Comparison of ENCODE assay signal across 13 cellular contexts in genomic region chr3:119350114-119350513, GRCh38. TPM values are rescaled to one million over a fixed set of nuclear protein-coding genes. Genes with fewer than 3 reads are reported as not detected.
A peak's percentile ranks its signal among the peaks of the same experiment; 100 is the strongest.
DNase-seq lines count a peak whose midpoint lies in the region; ATAC-seq and TF ChIP-seq lines count a peak whose summit lies in the region.
"Had no signal": no experiment of that assay in that cellular context is flagged by ENCODE, and none has a peak within 500 bp of the region (broad histone marks: within the 10 kb centered on the region; RNA-seq: fewer than 3 reads in every experiment).

No MANE protein-coding gene starts in this region.

- peak overlapping the region; percentile 35 for H3K27ac ChIP-seq in SJCRH30
- peak overlapping the region in 3 of 4 donors; percentile 21 to 38 (median 27) for H3K27ac ChIP-seq in transverse colon
- H3K27ac ChIP-seq: tibial artery had no signal

- no peak for TF ChIP-seq POLR2A in transverse colon (IDR thresholded peaks at IDR 0.05)

- ATAC-seq in memory B cell (ENCODE audit: low read depth) (no peak), HG03521 (IDR thresholded peaks at IDR 0.05; ENCODE audit: unreplicated experiment) (no peak)
- ATAC-seq: activated T-helper 17 cell treated with anti-CD3 and anti-CD28 coated beads, Interleukin-2, amount 50 U/mL, for 72 hours had no signal

- intact Hi-C loops in transverse colon (cut with DNase I; ENCODE audit: low total_unique reads), result no loop called here

- in situ Hi-C loops in transverse colon (cut with MboI; ENCODE audit: low pct_ligation_motif_present in 1 of 4, low pct_unique_long_range_greater_than_20kb in 1 of 4, low sequenced_read_pairs in 3 of 4), result loop anchor here in 1 of 4 donors (25.0 kb wide), 1 partner anchor 463 kb away; no protein-coding TSS in a partner anchor

- DNase-seq in SJCRH30 (no peak), foreskin melanocyte (peak; percentile 45), memory B cell (ENCODE audit: low spot score in 2 of 2) (no peak), transverse colon (no peak), A172 (ENCODE audit: low spot score) (no peak), NCI-H2196 treated with DMSO at 0.1 percent for 48 hours (lab: John Stamatoyannopoulos, UW; ENCODE audit: unreplicated experiment) (no peak), NCI-H345 (lab: John Stamatoyannopoulos, UW) (no peak)
- DNase-seq: DMS53, hypothalamus, NCI-H2171 treated with DMSO at 0.1 percent for 48 hours, tibial artery had no signal

- H3K36me3 ChIP-seq in SJCRH30 (no peaks in the 10 kb centered on the region), transverse colon (no peaks in the 10 kb centered on the region)
- H3K36me3 ChIP-seq: tibial artery had no signal

- no peaks in the 10 kb centered on the region for H3K9me3 ChIP-seq in SJCRH30 (replicated peaks)
- no peaks in the 10 kb centered on the region for H3K9me3 ChIP-seq in transverse colon
- H3K9me3 ChIP-seq: tibial artery had no signal

- H3K4me3 ChIP-seq in SJCRH30 (no peak overlapping the region), transverse colon (no peak overlapping the region)
- H3K4me3 ChIP-seq: tibial artery had no signal

- TF ChIP-seq EP300 in transverse colon (IDR thresholded peaks at IDR 0.05; ENCODE audit: low read depth), result no peak

- H3K4me1 Mint-ChIP-seq in memory B cell, result peaks cover 27% of the 10 kb centered on the region

- H3K27me3 Mint-ChIP-seq in memory B cell, result no peaks in the 10 kb centered on the region
- H3K27me3 Mint-ChIP-seq: activated T-helper 17 cell treated with anti-CD3 and anti-CD28 coated beads, Interleukin-2, amount 50 U/mL, for 72 hours had no signal

- no peaks in the 10 kb centered on the region for H3K36me3 Mint-ChIP-seq in memory B cell

- H3K27me3 ChIP-seq in SJCRH30 (no peaks in the 10 kb centered on the region), transverse colon (no peaks in the 10 kb centered on the region)
- H3K27me3 ChIP-seq: tibial artery had no signal

- no peaks in the 10 kb centered on the region for H3K9me3 Mint-ChIP-seq in memory B cell
- H3K9me3 Mint-ChIP-seq: activated T-helper 17 cell treated with anti-CD3 and anti-CD28 coated beads, Interleukin-2, amount 50 U/mL, for 72 hours had no signal

- peaks cover 35% of the 10 kb centered on the region for H3K4me1 ChIP-seq in SJCRH30
- peaks cover 3 to 56% (median 20%) of the 10 kb centered on the region in 4 donors for H3K4me1 ChIP-seq in transverse colon
- H3K4me1 ChIP-seq: tibial artery had no signal

- peak overlapping the region; percentile 24 for H3K27ac Mint-ChIP-seq in memory B cell
- H3K27ac Mint-ChIP-seq: activated T-helper 17 cell treated with anti-CD3 and anti-CD28 coated beads, Interleukin-2, amount 50 U/mL, for 72 hours had no signal

- no peak overlapping the region for H3K4me3 Mint-ChIP-seq in memory B cell
- H3K4me3 Mint-ChIP-seq: activated T-helper 17 cell treated with anti-CD3 and anti-CD28 coated beads, Interleukin-2, amount 50 U/mL, for 72 hours had no signal

- 74 to 75% methylated on average over 10 of the region's 10 CpGs for WGBS in transverse colon (ENCODE audit: low coverage in 1 of 2), 2 donors

- no peak for TF ChIP-seq CTCF in transverse colon (IDR thresholded peaks at IDR 0.05)

RNA-seq across cellular contexts. Expression of gene ARHGAP31, which starts 55.9 kb away (rescaled TPM):
- 7.9 and 9.9 TPM in 2 replicates for total RNA-seq in SJCRH30 (2014; rRNA removed; shearing (Covaris generic))
- 10 to 100 TPM in 2 of 4 donors, 1 to 10 TPM in 2; 6.7 to 68.5 (median 9.6) TPM for total RNA-seq in transverse colon
- 3.1 and 4.7 TPM in 2 replicates for total RNA-seq in A172 (2014; rRNA removed; shearing (Covaris generic))
